In the genomic region with DNA sequence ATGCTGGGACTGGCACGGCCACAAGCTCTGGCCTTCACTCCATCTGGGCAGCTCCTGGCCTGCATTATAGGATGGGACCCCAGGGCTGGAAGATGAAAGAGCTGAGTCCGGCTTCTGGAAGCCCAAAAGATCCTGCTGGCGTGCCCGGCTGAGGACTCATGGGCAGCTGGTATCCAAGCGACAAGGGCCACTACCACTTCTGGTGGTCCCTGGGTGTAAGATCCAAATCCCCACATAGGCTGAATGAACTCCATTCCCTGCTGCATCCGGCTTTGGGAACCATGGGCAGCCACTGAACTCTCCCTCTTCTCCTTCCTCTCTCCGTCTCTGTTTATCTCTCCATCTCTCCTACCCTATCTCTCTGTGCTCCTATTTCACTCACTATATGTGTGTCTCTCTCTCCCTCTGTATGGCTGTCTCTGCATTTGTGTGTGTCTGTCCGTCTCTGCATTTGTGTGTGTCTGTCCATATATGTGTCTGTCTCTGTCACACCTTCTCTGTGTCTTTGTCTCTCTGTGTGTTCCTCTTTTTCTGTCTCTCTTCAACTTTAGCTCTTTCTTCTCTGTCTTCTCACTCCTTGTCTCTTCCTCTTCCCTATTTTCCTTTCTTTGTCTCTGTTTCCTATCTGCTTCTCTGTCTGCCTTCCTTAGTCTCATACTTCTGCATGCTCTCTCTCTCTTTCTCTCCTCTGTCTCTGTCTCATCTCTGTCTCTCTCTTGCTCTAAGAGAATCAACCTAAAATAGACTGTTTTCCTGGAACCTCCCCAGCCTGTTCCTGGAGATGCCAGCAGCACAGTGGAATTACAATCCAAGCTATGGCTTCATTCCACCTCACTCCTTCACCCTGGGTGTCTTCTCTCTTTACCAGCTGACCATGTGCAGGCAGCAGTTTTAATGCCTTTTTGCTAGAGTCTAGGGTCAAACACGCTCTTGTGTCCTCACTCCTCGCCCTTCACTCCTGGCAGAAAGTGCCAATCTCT, we compare ENCODE assay signal across 2 cellular contexts.
TF ChIP-seq lines count a peak whose summit lies in the region.

No MANE protein-coding gene starts in this region.

TF ChIP-seq in IMR-90, 13 proteins besides CTCF, POLR2A, EP300 and RAD21:
- TF ChIP-seq FOS (IDR thresholded peaks at IDR 0.05; ENCODE audit: low read depth, low read length) (no peak), MXI1 (IDR thresholded peaks at IDR 0.05; ENCODE audit: borderline replicate concordance, low read depth, low read length) (no peak), RFX5 (IDR thresholded peaks at IDR 0.05; ENCODE audit: low read depth, low read length) (no peak), CEBPB (IDR thresholded peaks at IDR 0.05; ENCODE audit: low read depth, low read length) (no peak), MAFK (IDR thresholded peaks at IDR 0.05; ENCODE audit: low read depth, low read length) (no peak), ELK1 (IDR thresholded peaks at IDR 0.05; ENCODE audit: borderline replicate concordance, low read depth, low read length) (no peak), MAZ (IDR thresholded peaks at IDR 0.05; ENCODE audit: borderline replicate concordance, low read depth, low read length) (no peak), CHD1 (IDR thresholded peaks at IDR 0.05; ENCODE audit: low read depth, low read length) (no peak), NFE2L2 (IDR thresholded peaks at IDR 0.05; ENCODE audit: low read depth, low read length) (no peak), BHLHE40 (IDR thresholded peaks at IDR 0.05; ENCODE audit: low read depth, low read length) (no peak), RCOR1 (IDR thresholded peaks at IDR 0.05; ENCODE audit: insufficient replicate concordance, low read length) (no peak), USF2 (IDR thresholded peaks at IDR 0.05; ENCODE audit: low read depth, low read length) (no peak), SMC3 (IDR thresholded peaks at IDR 0.05; ENCODE audit: low read depth, low read length) (no peak)

TF ChIP-seq in K562, 482 proteins besides CTCF, POLR2A, EP300 and RAD21:
- TF ChIP-seq BRF1 (IDR thresholded peaks at IDR 0.05; ENCODE audit: borderline replicate concordance, extremely low read depth, insufficient read length) = no peak
- TF ChIP-seq C11orf30 (IDR thresholded peaks at IDR 0.05; ENCODE audit: low read depth) = no peak
- no peak for TF ChIP-seq MEIS2 (IDR thresholded peaks at IDR 0.05; ENCODE audit: partially characterized antibody)
- TF ChIP-seq SPI1 (IDR thresholded peaks at IDR 0.05; ENCODE audit: borderline replicate concordance, low read depth, low read length) = peak; percentile 5; the same call in 1 of the 2 replicates
- TF ChIP-seq ZFP30 (CRISPR knock-in tag; IDR thresholded peaks at IDR 0.05; ENCODE audit: borderline replicate concordance) = no peak
